In the genomic region with DNA sequence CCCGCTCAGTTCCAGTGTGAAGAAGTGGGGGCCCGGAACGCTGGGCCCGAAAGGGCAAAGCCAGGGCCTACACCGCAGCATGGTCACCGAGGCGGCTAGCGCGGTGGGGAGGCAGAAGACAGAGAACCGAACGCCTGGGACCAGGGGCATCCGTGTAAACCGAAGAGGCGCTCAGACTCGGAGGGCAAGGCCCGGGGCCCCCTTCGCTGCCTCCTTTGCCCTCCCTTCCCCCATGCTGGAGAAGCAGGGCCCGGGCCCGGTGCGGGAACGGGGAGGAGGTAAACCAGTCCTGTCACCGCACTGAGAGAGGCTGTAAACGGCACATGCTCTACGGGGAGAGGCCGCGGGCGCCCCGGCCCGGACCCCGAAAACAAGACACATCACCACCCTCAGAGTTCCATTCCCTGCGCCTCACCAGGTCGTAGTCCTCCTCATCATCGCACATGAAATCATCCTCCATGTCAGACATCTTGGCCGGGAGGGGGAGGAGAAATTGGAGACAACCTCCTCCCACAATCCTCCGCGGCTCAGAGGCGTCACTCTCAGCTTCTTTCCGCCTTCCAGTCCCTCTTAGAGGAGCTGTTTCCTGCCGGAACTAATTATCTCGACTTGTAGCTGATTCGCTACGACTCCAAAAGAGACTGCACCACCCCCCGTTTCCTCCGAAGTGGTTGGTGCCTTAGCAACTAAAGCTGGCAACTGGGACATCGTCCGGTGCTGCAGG, we compare ENCODE assay signal across 1 cellular context.
TF ChIP-seq lines count a peak whose summit lies in the region.

Gene COPS2 (minus strand): TSS at position 490 of the 724 bp plus-strand sequence. CDS start 21 bp downstream, at position 469.

TF ChIP-seq in HEK293, 187 proteins besides CTCF, POLR2A, EP300 and RAD21 (continued from another document and continues in another):
- TF ChIP-seq SCRT1 (tag by site-specific recombination; IDR thresholded peaks at IDR 0.05; ENCODE audit: borderline replicate concordance) (no peak), ZFP69B (tag by site-specific recombination; IDR thresholded peaks at IDR 0.05) (peak; percentile 62; the same call in 1 of the 2 replicates), FEZF1 (tag by site-specific recombination; IDR thresholded peaks at IDR 0.05) (no peak; the same call in 1 of the 2 replicates), ZEB2 (tag by site-specific recombination; IDR thresholded peaks at IDR 0.05) (0 out of 2 replicates have a peak, but pooled peaks have one; percentile 46), ZNF560 (tag by site-specific recombination; IDR thresholded peaks at IDR 0.05; ENCODE audit: borderline replicate concordance) (no peak), ZNF184 (tag by site-specific recombination; IDR thresholded peaks at IDR 0.05) (no peak), ZNF626 (tag by site-specific recombination; IDR thresholded peaks at IDR 0.05) (no peak), GLI2 (tag by site-specific recombination; IDR thresholded peaks at IDR 0.05; ENCODE audit: borderline replicate concordance, low read depth) (no peak), ZNF354C (tag by site-specific recombination; IDR thresholded peaks at IDR 0.05; ENCODE audit: borderline replicate concordance, low read depth) (no peak), IKZF3 (tag by site-specific recombination; IDR thresholded peaks at IDR 0.05) (no peak), ZNF777 (tag by site-specific recombination; IDR thresholded peaks at IDR 0.05; ENCODE audit: borderline replicate concordance) (no peak), ZBTB48 (tag by site-specific recombination; IDR thresholded peaks at IDR 0.05) (peak; percentile 76; the same call in 1 of the 2 replicates), PRDM1 (tag by site-specific recombination; IDR thresholded peaks at IDR 0.05) (no peak), ZXDB (tag by site-specific recombination; IDR thresholded peaks at IDR 0.05) (peak; percentile 75; the same call in 1 of the 2 replicates), INSM2 (tag by site-specific recombination; IDR thresholded peaks at IDR 0.05) (peak; percentile 50), ZFHX2 (tag by site-specific recombination; conservative IDR thresholded peaks at IDR 0.05) (no peak), ZNF585B (tag by site-specific recombination; IDR thresholded peaks at IDR 0.05) (no peak), ZNF157 (tag by site-specific recombination; IDR thresholded peaks at IDR 0.05) (no peak), ZNF138 (tag by site-specific recombination; IDR thresholded peaks at IDR 0.05; ENCODE audit: borderline replicate concordance) (no peak), ZNF549 (tag by site-specific recombination; IDR thresholded peaks at IDR 0.05) (no peak), ZNF302 (tag by site-specific recombination; IDR thresholded peaks at IDR 0.05; ENCODE audit: low read depth) (no peak), ZFP3 (tag by site-specific recombination; IDR thresholded peaks at IDR 0.05; ENCODE audit: low read depth) (no peak), ZNF561 (tag by site-specific recombination; IDR thresholded peaks at IDR 0.05; ENCODE audit: borderline replicate concordance) (peak; percentile 70; the same call in 1 of the 2 replicates), GFI1B (tag by site-specific recombination; IDR thresholded peaks at IDR 0.05) (no peak), ZNF555 (tag by site-specific recombination; conservative IDR thresholded peaks at IDR 0.05) (no peak), ZNF146 (tag by site-specific recombination; IDR thresholded peaks at IDR 0.05) (no peak), ZNF37A (tag by site-specific recombination; IDR thresholded peaks at IDR 0.05) (no peak), ZNF23 (tag by site-specific recombination; IDR thresholded peaks at IDR 0.05; ENCODE audit: borderline replicate concordance) (no peak), ZNF211 (tag by site-specific recombination; IDR thresholded peaks at IDR 0.05; ENCODE audit: low read depth) (no peak), HOXD13 (CRISPR knock-in tag; IDR thresholded peaks at IDR 0.05; ENCODE audit: borderline replicate concordance) (no peak), ZSCAN16 (tag by site-specific recombination; IDR thresholded peaks at IDR 0.05) (no peak), SETDB1 (IDR thresholded peaks at IDR 0.05; ENCODE audit: insufficient read length, low read length) (no peak), YY2 (tag by site-specific recombination; IDR thresholded peaks at IDR 0.05) (peak; percentile 79), KLF9 (tag by site-specific recombination; IDR thresholded peaks at IDR 0.05; ENCODE audit: low read depth) (peak; percentile 8; the same call in 1 of the 2 replicates), ZNF48 (tag by site-specific recombination; IDR thresholded peaks at IDR 0.05) (no peak), ZNF580 (tag by site-specific recombination; IDR thresholded peaks at IDR 0.05) (peak; percentile 80), ZBTB10 (tag by site-specific recombination; IDR thresholded peaks at IDR 0.05) (no peak), ZNF140 (tag by site-specific recombination; IDR thresholded peaks at IDR 0.05) (no peak), ZNF132 (tag by site-specific recombination; IDR thresholded peaks at IDR 0.05; ENCODE audit: borderline replicate concordance) (no peak), ZBTB7A (tag by site-specific recombination; IDR thresholded peaks at IDR 0.05; ENCODE audit: low read depth) (no peak), ZNF155 (tag by site-specific recombination; IDR thresholded peaks at IDR 0.05) (no peak), ZNF837 (tag by site-specific recombination; IDR thresholded peaks at IDR 0.05) (no peak), GLIS1 (tag by site-specific recombination; IDR thresholded peaks at IDR 0.05) (peak; percentile 32; the same call in 1 of the 2 replicates)
- TF ChIP-seq, protein P1, sequence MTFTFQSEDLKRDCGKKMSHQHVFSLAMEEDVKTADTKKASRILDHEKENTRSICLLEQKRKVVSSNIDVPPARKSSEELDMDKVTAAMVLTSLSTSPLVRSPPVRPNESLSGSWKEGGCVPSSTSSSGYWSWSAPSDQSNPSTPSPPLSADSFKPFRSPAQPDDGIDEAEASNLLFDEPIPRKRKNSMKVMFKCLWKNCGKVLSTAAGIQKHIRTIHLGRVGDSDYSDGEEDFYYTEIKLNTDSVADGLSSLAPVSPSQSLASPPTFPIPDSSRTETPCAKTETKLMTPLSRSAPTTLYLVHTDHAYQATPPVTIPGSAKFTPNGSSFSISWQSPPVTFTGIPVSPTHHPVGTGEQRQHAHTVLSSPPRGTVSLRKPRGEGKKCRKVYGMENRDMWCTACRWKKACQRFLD (tag by site-specific recombination; IDR thresholded peaks at IDR 0.05), result no peak
- TF ChIP-seq, protein P2, sequence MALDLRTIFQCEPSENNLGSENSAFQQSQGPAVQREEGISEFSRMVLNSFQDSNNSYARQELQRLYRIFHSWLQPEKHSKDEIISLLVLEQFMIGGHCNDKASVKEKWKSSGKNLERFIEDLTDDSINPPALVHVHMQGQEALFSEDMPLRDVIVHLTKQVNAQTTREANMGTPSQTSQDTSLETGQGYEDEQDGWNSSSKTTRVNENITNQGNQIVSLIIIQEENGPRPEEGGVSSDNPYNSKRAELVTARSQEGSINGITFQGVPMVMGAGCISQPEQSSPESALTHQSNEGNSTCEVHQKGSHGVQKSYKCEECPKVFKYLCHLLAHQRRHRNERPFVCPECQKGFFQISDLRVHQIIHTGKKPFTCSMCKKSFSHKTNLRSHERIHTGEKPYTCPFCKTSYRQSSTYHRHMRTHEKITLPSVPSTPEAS (tag by site-specific recombination; IDR thresholded peaks at IDR 0.05), result no peak; the same call in 1 of the 2 replicates
- TF ChIP-seq, protein P3, sequence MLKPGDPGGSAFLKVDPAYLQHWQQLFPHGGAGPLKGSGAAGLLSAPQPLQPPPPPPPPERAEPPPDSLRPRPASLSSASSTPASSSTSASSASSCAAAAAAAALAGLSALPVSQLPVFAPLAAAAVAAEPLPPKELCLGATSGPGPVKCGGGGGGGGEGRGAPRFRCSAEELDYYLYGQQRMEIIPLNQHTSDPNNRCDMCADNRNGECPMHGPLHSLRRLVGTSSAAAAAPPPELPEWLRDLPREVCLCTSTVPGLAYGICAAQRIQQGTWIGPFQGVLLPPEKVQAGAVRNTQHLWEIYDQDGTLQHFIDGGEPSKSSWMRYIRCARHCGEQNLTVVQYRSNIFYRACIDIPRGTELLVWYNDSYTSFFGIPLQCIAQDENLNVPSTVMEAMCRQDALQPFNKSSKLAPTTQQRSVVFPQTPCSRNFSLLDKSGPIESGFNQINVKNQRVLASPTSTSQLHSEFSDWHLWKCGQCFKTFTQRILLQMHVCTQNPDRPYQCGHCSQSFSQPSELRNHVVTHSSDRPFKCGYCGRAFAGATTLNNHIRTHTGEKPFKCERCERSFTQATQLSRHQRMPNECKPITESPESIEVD (tag by site-specific recombination; IDR thresholded peaks at IDR 0.05), result no peak
- TF ChIP-seq, protein P4, sequence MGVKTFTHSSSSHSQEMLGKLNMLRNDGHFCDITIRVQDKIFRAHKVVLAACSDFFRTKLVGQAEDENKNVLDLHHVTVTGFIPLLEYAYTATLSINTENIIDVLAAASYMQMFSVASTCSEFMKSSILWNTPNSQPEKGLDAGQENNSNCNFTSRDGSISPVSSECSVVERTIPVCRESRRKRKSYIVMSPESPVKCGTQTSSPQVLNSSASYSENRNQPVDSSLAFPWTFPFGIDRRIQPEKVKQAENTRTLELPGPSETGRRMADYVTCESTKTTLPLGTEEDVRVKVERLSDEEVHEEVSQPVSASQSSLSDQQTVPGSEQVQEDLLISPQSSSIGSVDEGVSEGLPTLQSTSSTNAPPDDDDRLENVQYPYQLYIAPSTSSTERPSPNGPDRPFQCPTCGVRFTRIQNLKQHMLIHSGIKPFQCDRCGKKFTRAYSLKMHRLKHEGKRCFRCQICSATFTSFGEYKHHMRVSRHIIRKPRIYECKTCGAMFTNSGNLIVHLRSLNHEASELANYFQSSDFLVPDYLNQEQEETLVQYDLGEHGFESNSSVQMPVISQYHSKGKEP (tag by site-specific recombination; IDR thresholded peaks at IDR 0.05), result no peak
- TF ChIP-seq, protein P5, sequence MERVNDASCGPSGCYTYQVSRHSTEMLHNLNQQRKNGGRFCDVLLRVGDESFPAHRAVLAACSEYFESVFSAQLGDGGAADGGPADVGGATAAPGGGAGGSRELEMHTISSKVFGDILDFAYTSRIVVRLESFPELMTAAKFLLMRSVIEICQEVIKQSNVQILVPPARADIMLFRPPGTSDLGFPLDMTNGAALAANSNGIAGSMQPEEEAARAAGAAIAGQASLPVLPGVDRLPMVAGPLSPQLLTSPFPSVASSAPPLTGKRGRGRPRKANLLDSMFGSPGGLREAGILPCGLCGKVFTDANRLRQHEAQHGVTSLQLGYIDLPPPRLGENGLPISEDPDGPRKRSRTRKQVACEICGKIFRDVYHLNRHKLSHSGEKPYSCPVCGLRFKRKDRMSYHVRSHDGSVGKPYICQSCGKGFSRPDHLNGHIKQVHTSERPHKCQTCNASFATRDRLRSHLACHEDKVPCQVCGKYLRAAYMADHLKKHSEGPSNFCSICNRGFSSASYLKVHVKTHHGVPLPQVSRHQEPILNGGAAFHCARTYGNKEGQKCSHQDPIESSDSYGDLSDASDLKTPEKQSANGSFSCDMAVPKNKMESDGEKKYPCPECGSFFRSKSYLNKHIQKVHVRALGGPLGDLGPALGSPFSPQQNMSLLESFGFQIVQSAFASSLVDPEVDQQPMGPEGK (tag by site-specific recombination; IDR thresholded peaks at IDR 0.05), result peak; percentile 39
- TF ChIP-seq, protein P6, sequence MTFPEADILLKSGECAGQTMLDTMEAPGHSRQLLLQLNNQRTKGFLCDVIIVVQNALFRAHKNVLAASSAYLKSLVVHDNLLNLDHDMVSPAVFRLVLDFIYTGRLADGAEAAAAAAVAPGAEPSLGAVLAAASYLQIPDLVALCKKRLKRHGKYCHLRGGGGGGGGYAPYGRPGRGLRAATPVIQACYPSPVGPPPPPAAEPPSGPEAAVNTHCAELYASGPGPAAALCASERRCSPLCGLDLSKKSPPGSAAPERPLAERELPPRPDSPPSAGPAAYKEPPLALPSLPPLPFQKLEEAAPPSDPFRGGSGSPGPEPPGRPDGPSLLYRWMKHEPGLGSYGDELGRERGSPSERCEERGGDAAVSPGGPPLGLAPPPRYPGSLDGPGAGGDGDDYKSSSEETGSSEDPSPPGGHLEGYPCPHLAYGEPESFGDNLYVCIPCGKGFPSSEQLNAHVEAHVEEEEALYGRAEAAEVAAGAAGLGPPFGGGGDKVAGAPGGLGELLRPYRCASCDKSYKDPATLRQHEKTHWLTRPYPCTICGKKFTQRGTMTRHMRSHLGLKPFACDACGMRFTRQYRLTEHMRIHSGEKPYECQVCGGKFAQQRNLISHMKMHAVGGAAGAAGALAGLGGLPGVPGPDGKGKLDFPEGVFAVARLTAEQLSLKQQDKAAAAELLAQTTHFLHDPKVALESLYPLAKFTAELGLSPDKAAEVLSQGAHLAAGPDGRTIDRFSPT (tag by site-specific recombination; IDR thresholded peaks at IDR 0.05), result no peak
